In the genomic region with DNA sequence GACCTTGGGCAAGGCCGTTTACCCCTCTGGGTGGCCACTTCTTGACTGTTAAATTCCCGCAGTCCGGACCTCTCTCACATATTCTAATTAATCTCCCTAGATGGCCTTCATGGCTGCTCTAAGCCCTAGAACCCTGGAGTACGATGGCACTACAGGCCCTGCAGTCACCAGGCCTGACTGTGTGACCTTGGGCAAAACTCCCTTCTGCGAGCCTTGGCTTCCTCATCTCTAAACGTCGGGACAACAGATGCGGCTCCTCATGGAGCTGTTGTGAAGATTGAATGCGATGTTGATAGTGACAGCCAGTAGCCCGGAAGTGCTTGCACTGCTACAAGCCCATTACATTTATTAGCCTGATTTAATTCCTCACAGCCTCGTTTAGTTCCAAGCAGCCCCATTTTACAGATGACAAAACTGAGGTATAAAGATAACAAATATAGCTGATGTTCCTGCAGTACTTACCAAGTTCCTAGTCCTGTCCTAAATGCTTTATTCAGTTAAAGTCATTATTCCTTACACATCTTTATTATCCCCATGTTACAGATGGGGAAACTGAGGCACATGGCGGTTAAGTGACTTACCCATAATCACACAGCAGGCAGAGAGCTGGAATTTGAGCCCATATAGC, we compare ENCODE assay signal across 24 cellular contexts. TPM values are rescaled to one million over a fixed set of nuclear protein-coding genes. Genes with fewer than 3 reads are reported as not detected.
DNase-seq lines count a peak whose midpoint lies in the region; ATAC-seq, FAIRE-seq and TF ChIP-seq lines count a peak whose summit lies in the region.
"Had no signal": no experiment of that assay in that cellular context is flagged by ENCODE, and none has a peak within 500 bp of the region (broad histone marks: within the 10 kb centered on the region; RNA-seq: fewer than 3 reads in every experiment).

No MANE protein-coding gene starts in this region.

- no peaks in the 10 kb centered on the region for H3K4me1 ChIP-seq in HepG2 (ENCODE audit: insufficient read depth, low read length)
- peaks cover 0 to 8% (median 0%) of the 10 kb centered on the region in 4 donors for H3K4me1 ChIP-seq in right lobe of liver
- H3K4me1 ChIP-seq in neural progenitor cell: peaks cover 33% of the 10 kb centered on the region

- H3K4me2 ChIP-seq in HepG2 (ENCODE audit: low read depth, low read length): no peak overlapping the region
- H3K4me2 ChIP-seq in neural progenitor cell: no peak overlapping the region
- H3K4me2 ChIP-seq: BLaER1, GM23338, PC-9 had no signal

- TF ChIP-seq EP300 in HepG2 (IDR thresholded peaks at IDR 0.05; ENCODE audit: low read depth in 2 of 2, low read length in 2 of 2) (no peak), HepG2 (CRISPR knock-in tag; IDR thresholded peaks at IDR 0.05; ENCODE audit: borderline replicate concordance) (no peak)

- H3K4me3 ChIP-seq in HepG2 (replicated peaks in 1 of 3; ENCODE audit: insufficient read depth in 1 of 3, low read depth in 2 of 3, low read length in 3 of 3) (no peak overlapping the region), right lobe of liver (no peak overlapping the region), neural progenitor cell (no peak overlapping the region)
- H3K4me3 ChIP-seq: BLaER1, GM12878, GM23338, HAP-1, PC-9 had no signal

- CTCF ChIA-PET in HepG2 (lab: Yijun Ruan, JAX; ENCODE audit: low intra/inter-chr PET ratio, low total read pairs): interaction anchor here (0.6 kb wide), 1 partner anchor 38 kb away, joined by 3 read pairs; no protein-coding TSS in a partner anchor

- no peak for FAIRE-seq in HepG2 (lab: Jason Lieb, UNC)
- FAIRE-seq: D721Med, G401.6, GM12878, HTR-8/SVneo had no signal

- H3K79me2 ChIP-seq in HepG2 (ENCODE audit: insufficient read depth, low read length) (no peaks in the 10 kb centered on the region), neural progenitor cell (ENCODE audit: low read depth) (no peaks in the 10 kb centered on the region)

- WGBS in HepG2 (ENCODE audit: low lambda C conversion rate): 52% methylated on average over 12 of the region's 12 CpGs
- 64% methylated on average over 9 of the region's 12 CpGs for WGBS in right lobe of liver (ENCODE audit: insufficient coverage, low coverage, low lambda C conversion rate, missing lambda C conversion rate)

- no peaks in the 10 kb centered on the region for H3K36me3 ChIP-seq in HepG2 (replicated peaks in 1 of 2; ENCODE audit: control insufficient read depth in 1 of 2, insufficient read depth in 2 of 2, low read length in 2 of 2)
- H3K36me3 ChIP-seq in right lobe of liver: no peaks in the 10 kb centered on the region
- H3K36me3 ChIP-seq in neural progenitor cell: no peaks in the 10 kb centered on the region
- H3K36me3 ChIP-seq: BLaER1 had no signal

- H3K27me3 ChIP-seq in HepG2 (ENCODE audit: control insufficient read depth in 1 of 2, insufficient read depth in 2 of 2, low read length in 2 of 2): peaks cover 17 to 49% of the 10 kb centered on the region in 2 experiments
- H3K27me3 ChIP-seq in right lobe of liver: no peaks in the 10 kb centered on the region
- peaks cover 79% of the 10 kb centered on the region for H3K27me3 ChIP-seq in neural progenitor cell

- H3K27me3 Mint-ChIP-seq in endothelial cell (ENCODE audit: unreplicated experiment) (peaks cover 28% of the 10 kb centered on the region), neural progenitor cell (ENCODE audit: insufficient read depth, low read depth) (peaks cover 21% of the 10 kb centered on the region)

- TF ChIP-seq POLR2A in HepG2 (IDR thresholded peaks at IDR 0.05; ENCODE audit: insufficient read depth in 1 of 2, low read depth in 2 of 2, low read length in 2 of 2): no peak
- TF ChIP-seq POLR2A in right lobe of liver (IDR thresholded peaks at IDR 0.05): no peak

- H3K9me3 Mint-ChIP-seq in endothelial cell (ENCODE audit: unreplicated experiment): no peaks in the 10 kb centered on the region
- H3K9me3 Mint-ChIP-seq in neural progenitor cell: no peaks in the 10 kb centered on the region
- H3K9me3 Mint-ChIP-seq: GM23338, HFFc6 had no signal

- TF ChIP-seq CTCF in HepG2 (CRISPR knock-in tag; IDR thresholded peaks at IDR 0.05): no peak
- no peak for TF ChIP-seq CTCF in right lobe of liver (IDR thresholded peaks at IDR 0.05)
- no peak for TF ChIP-seq CTCF in endothelial cell (IDR thresholded peaks at IDR 0.05; ENCODE audit: unreplicated experiment)
- no peak for TF ChIP-seq CTCF in neural progenitor cell (IDR thresholded peaks at IDR 0.05)

- no peak overlapping the region for H3K9ac ChIP-seq in HepG2 (ENCODE audit: insufficient read depth, low read depth, low read length)
- no peak overlapping the region for H3K9ac ChIP-seq in neural progenitor cell
- H3K9ac ChIP-seq: BLaER1 had no signal

- H3K4me3 Mint-ChIP-seq in endothelial cell (ENCODE audit: unreplicated experiment) (peak overlapping the region; percentile 69), neural progenitor cell (peak overlapping the region; percentile 53)
- H3K4me3 Mint-ChIP-seq: GM23338, HFFc6 had no signal

- intact Hi-C loops in HepG2 (cut with micrococcal nuclease; ENCODE audit: unreplicated experiment): no loop called here
- intact Hi-C loops in right lobe of liver (cut with DNase I): no loop called here

- H3K27ac ChIP-seq in HepG2 (ENCODE audit: extremely low read length, insufficient read depth, low read length): no peak overlapping the region
- no peak overlapping the region for H3K27ac ChIP-seq in right lobe of liver
- H3K27ac ChIP-seq in neural progenitor cell: no peak overlapping the region
- H3K27ac ChIP-seq: BLaER1, PC-9 had no signal

- peaks cover 25% of the 10 kb centered on the region for H3K4me1 Mint-ChIP-seq in endothelial cell (ENCODE audit: unreplicated experiment)
- peaks cover 82% of the 10 kb centered on the region for H3K4me1 Mint-ChIP-seq in neural progenitor cell

- H3K36me3 Mint-ChIP-seq in endothelial cell (ENCODE audit: low read depth, unreplicated experiment) (peaks cover 17% of the 10 kb centered on the region), neural progenitor cell (peaks cover 7% of the 10 kb centered on the region)
- H3K36me3 Mint-ChIP-seq: CD4-positive, CD25-positive, alpha-beta regulatory T cell had no signal

- no peak for ATAC-seq in HepG2
- ATAC-seq in right lobe of liver: no peak
- no peak for ATAC-seq in GM19328 (IDR thresholded peaks at IDR 0.05; ENCODE audit: unreplicated experiment)
- ATAC-seq: GM12878, GM23338 had no signal

- BruUV-seq in HepG2 (replicated peaks; lab: Mats Ljungman, UMichigan): no TSS peak

- H3K27ac Mint-ChIP-seq in endothelial cell (ENCODE audit: unreplicated experiment) (no peak overlapping the region), neural progenitor cell (no peak overlapping the region)
- H3K27ac Mint-ChIP-seq: CD4-positive, CD25-positive, alpha-beta regulatory T cell; GM23338; HFFc6 had no signal

- no peak for TF ChIP-seq RAD21 in HepG2 (CRISPR knock-in tag; IDR thresholded peaks at IDR 0.05)

- H3K9me3 ChIP-seq in HepG2 (ENCODE audit: low read length) (no peaks in the 10 kb centered on the region), right lobe of liver (no peaks in the 10 kb centered on the region), neural progenitor cell (ENCODE audit: low read depth) (no peaks in the 10 kb centered on the region)
- H3K9me3 ChIP-seq: BLaER1, HAP-1 had no signal

- H2AFZ ChIP-seq in HepG2 (ENCODE audit: low read length) (no peak overlapping the region), neural progenitor cell (replicated peaks) (no peak overlapping the region)
- H2AFZ ChIP-seq: GM23338, PC-9 had no signal

- H4K20me1 ChIP-seq in HepG2 (ENCODE audit: insufficient read depth, low read length) (no peaks in the 10 kb centered on the region), neural progenitor cell (ENCODE audit: low read depth) (peaks cover 55% of the 10 kb centered on the region)

- in situ Hi-C loops in HepG2 (cut with HindIII; ENCODE audit: extremely low pct_ligation_motif_present, low pct_unique_long_range_greater_than_20kb): no loop called here

- H3F3A ChIP-seq in neural progenitor cell (ENCODE audit: low read depth): peaks cover 13% of the 10 kb centered on the region

- DNase-seq in HepG2 (ENCODE audit: low spot score) (no peak), right lobe of liver (no peak), endothelial cell (ENCODE audit: low spot score) (no peak), neural progenitor cell (ENCODE audit: low spot score) (no peak), RPMI8226 (no peak), midbrain (lab: John Stamatoyannopoulos, UW) (no peak)
- DNase-seq: CD4-positive, CD25-positive, alpha-beta regulatory T cell; DMS53; HFFc6; KG1; MM.1S; NCI-H2029 treated with DMSO at 0.1 percent for 48 hours; NCI-H446 treated with DMSO at 0.1 percent for 48 hours; NCI-H526 treated with DMSO at 0.1 percent for 48 hours; PC-9; SHP77 treated with DMSO at 0.1 percent for 48 hours had no signal

- POLR2A ChIA-PET in HepG2 (lab: Yijun Ruan, JAX): no interaction called here

TF ChIP-seq in HepG2, 621 proteins besides CTCF, POLR2A, EP300 and RAD21 (continues in another document):
- TF ChIP-seq AHR (CRISPR knock-in tag; IDR thresholded peaks at IDR 0.05): no peak

RNA-seq across cellular contexts. Expression of a gene that starts 10.3 kb away (rescaled TPM):
- total RNA-seq in HepG2 (2016; rRNA removed; fragmentation: Illumina TruSeq; extraction: Trizol): not detected in 2 replicates
- total RNA-seq in HepG2 (2016; cell fraction: cytosol; rRNA removed; fragmentation: Illumina TruSeq; extraction: Trizol; ENCODE audit: low read depth): not detected in 2 replicates
- total RNA-seq in HepG2 (2016; cell fraction: insoluble cytoplasmic fraction; rRNA removed; fragmentation: Illumina TruSeq; extraction: Trizol): not detected in 2 replicates
- total RNA-seq in HepG2 (2016; cell fraction: membrane; rRNA removed; fragmentation: Illumina TruSeq; extraction: Trizol): 0.17 TPM in 1 of 2 replicates, not detected in the other
- total RNA-seq in HepG2 (2016; cell fraction: nucleus; rRNA removed; fragmentation: Illumina TruSeq; extraction: Trizol): 0.09 TPM in 2 replicates
- 0.01 TPM in 2 replicates for polyA plus RNA-seq in HepG2 (2011; rRNA removed)
- 0.03 TPM in 1 of 2 replicates, not detected in the other for polyA plus RNA-seq in HepG2 (2011; cell fraction: cytosol; rRNA removed)
- polyA plus RNA-seq in HepG2 (2011; cell fraction: nucleus; rRNA removed): 0.09 and 0.11 TPM in 2 replicates
- not detected in 2 replicates for polyA plus RNA-seq in HepG2 (2012)
- polyA plus RNA-seq in HepG2 (2016; cell fraction: cytosol; fragmentation: Illumina TruSeq; extraction: Trizol; ENCODE audit: low read depth): not detected in 2 replicates
- polyA plus RNA-seq in HepG2 (2016; cell fraction: insoluble cytoplasmic fraction; fragmentation: Illumina TruSeq; extraction: Trizol; ENCODE audit: low read depth): not detected in 2 replicates
- 0.14 TPM in 1 of 2 replicates, not detected in the other for polyA plus RNA-seq in HepG2 (2016; cell fraction: membrane; fragmentation: Illumina TruSeq; extraction: Trizol; ENCODE audit: low read depth)
- polyA plus RNA-seq in HepG2 (2016; cell fraction: nucleus; fragmentation: Illumina TruSeq; extraction: Trizol; ENCODE audit: insufficient read depth, low read depth): 0.13 TPM in 1 of 2 replicates, not detected in the other
- 2.1 TPM in 1 of 2 replicates, not detected in the other for polyA minus RNA-seq in HepG2 (2011; rRNA and poly(A)+ RNA removed; ENCODE audit: low replicate concordance)
- not detected in 2 replicates for polyA minus RNA-seq in HepG2 (2011; cell fraction: cytosol; rRNA and poly(A)+ RNA removed)
- not detected in 2 replicates for polyA minus RNA-seq in HepG2 (2011; cell fraction: nucleus; rRNA and poly(A)+ RNA removed)
- under 1 TPM; 0.12 to 0.71 (median 0.37) TPM for total RNA-seq in right lobe of liver
- total RNA-seq in endothelial cell (ENCODE audit: unreplicated experiment): 4.3 TPM
- total RNA-seq in neural progenitor cell (ENCODE audit: low replicate concordance): 2.3 and 3.6 TPM in 2 replicates
- total RNA-seq: CD4-positive, CD25-positive, alpha-beta regulatory T cell; GM12878 had no signal
- polyA plus RNA-seq: CD4-positive, CD25-positive, alpha-beta regulatory T cell had no signal
